10 cellular contexts compared by ENCODE assay signal in the genomic region with DNA sequence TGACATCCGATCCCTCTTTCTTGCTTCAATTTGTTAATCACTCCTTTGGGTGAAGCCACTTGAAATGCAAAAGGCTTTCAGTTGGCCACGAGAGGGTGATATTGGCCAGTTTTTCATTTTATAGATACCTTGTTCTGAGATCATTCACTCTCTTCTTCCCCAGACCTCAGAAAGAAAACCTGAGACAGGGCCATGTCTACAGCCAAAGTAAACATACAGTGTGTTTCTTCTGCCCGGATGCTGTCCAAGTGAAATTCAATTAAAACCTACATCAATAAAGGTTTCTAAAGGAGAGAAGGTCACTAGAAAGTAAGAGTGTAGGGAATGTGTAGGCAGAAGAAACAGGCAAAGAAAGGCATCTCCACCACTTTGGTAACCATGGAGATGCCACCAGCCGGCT. TPM values are rescaled to one million over a fixed set of nuclear protein-coding genes. Genes with fewer than 3 reads are reported as not detected.
DNase-seq lines count a peak whose midpoint lies in the region; ATAC-seq, FAIRE-seq and TF ChIP-seq lines count a peak whose summit lies in the region.
"Had no signal": no experiment of that assay in that cellular context is flagged by ENCODE, and none has a peak within 500 bp of the region (broad histone marks: within the 10 kb centered on the region; RNA-seq: fewer than 3 reads in every experiment).

No MANE protein-coding gene starts in this region.

- no peaks in the 10 kb centered on the region for H3K27me3 ChIP-seq in ascending aorta
- peaks cover 10% of the 10 kb centered on the region for H3K27me3 ChIP-seq in gastroesophageal sphincter

- no peak for TF ChIP-seq POLR2A in gastroesophageal sphincter (IDR thresholded peaks at IDR 0.05)
- TF ChIP-seq POLR2A in GM12891 (IDR thresholded peaks at IDR 0.05; ENCODE audit: low read depth, low read length), result no peak

- intact Hi-C loops in ascending aorta (cut with DNase I), result no loop called here

- no peak for FAIRE-seq in GM12891 (lab: Jason Lieb, UNC)

- POLR2A ChIA-PET in GM10248 (lab: Yijun Ruan, JAX), result no interaction called here

- no peaks in the 10 kb centered on the region for H3K4me1 ChIP-seq in ascending aorta
- H3K4me1 ChIP-seq in gastroesophageal sphincter, result no peaks in the 10 kb centered on the region

- no peak overlapping the region for H3K27ac ChIP-seq in ascending aorta
- H3K27ac ChIP-seq in gastroesophageal sphincter, result no peak overlapping the region

- TF ChIP-seq CTCF in GM10248 (IDR thresholded peaks at IDR 0.05; ENCODE audit: control extremely low read depth, extremely low read depth, low read depth, missing control alignments) (peak; percentile 40), ascending aorta (IDR thresholded peaks at IDR 0.05) (peak in 2 of 3 experiments; percentile 15 to 49), gastroesophageal sphincter (IDR thresholded peaks at IDR 0.05) (peak in 1 of 4 experiments; percentile 19)

- CTCF ChIA-PET in GM10248 (lab: Yijun Ruan, JAX), result no interaction called here

- no peak overlapping the region for H3K4me3 ChIP-seq in ascending aorta
- H3K4me3 ChIP-seq in gastroesophageal sphincter, result no peak overlapping the region

- WGBS in gastroesophageal sphincter (ENCODE audit: low coverage in 1 of 2), 2 donors, result 29 to 31% methylated on average over 4 of the region's 4 CpGs

- no peak for TF ChIP-seq EP300 in gastroesophageal sphincter (IDR thresholded peaks at IDR 0.05)

- no peaks in the 10 kb centered on the region for H3K36me3 ChIP-seq in ascending aorta
- no peaks in the 10 kb centered on the region for H3K36me3 ChIP-seq in gastroesophageal sphincter

- DNase-seq in GM10248 (ENCODE audit: extremely low spot score) (no peak), LoVo (ENCODE audit: low spot score) (peak; percentile 50), ascending aorta (ENCODE audit: low spot score in 2 of 2) (no peak), lung microvascular endothelial cell (ENCODE audit: low read depth in 2 of 2) (peak; percentile 48), GM12891 (ENCODE audit: insufficient read length, low spot score) (no peak)
- no peak for DNase-seq in activated CD4-positive, CD25-positive, alpha-beta regulatory T cell (lab: John Stamatoyannopoulos, UW)
- DNase-seq: activated B cell treated with CpG ODN at 0.5 μM for 24 hours had no signal

- no peaks in the 10 kb centered on the region for H3K9me3 ChIP-seq in ascending aorta
- H3K9me3 ChIP-seq in gastroesophageal sphincter, result no peaks in the 10 kb centered on the region

- ATAC-seq in gastroesophageal sphincter (no peak), GM18502 (IDR thresholded peaks at IDR 0.05; ENCODE audit: poor library complexity, unreplicated experiment) (no peak)
- ATAC-seq: naive thymus-derived CD8-positive, alpha-beta T cell had no signal

TF ChIP-seq in GM12891, 5 proteins besides CTCF, POLR2A, EP300 and RAD21:
- TF ChIP-seq PAX5 (IDR thresholded peaks at IDR 0.05; ENCODE audit: insufficient read depth, low read length, severe bottlenecking) (no peak), POU2F2 (IDR thresholded peaks at IDR 0.05; ENCODE audit: low read depth, low read length) (no peak), TAF1 (IDR thresholded peaks at IDR 0.05; ENCODE audit: low read depth, low read length) (no peak), SPI1 (IDR thresholded peaks at IDR 0.05; ENCODE audit: low read depth, low read length) (no peak), POLR2AphosphoS5 (IDR thresholded peaks at IDR 0.05; ENCODE audit: low read depth, low read length) (no peak)

RNA-seq across cellular contexts. Expression of gene FMN1, which starts 39.5 kb away (rescaled TPM):
- total RNA-seq in ascending aorta, result 4.3 TPM
- under 0.01 TPM in 2 replicates for total RNA-seq in lung microvascular endothelial cell
- total RNA-seq in gastroesophageal sphincter, result 10 to 100 TPM in 2 of 4 donors, 1 to 10 TPM in 2; 5.1 to 13.3 (median 9.0) TPM
- polyA plus RNA-seq in GM12891 (2012; ENCODE audit: low read depth, missing spikeins), result 0.01 TPM

Comparison
In these comparisons a context has a peak if more than half of its experiments do, and no peak if none do; other contexts are left out.
1. DNase-seq: peak in LoVo (single experiment) and lung microvascular endothelial cell (2 of 2); none in GM10248 (single experiment), ascending aorta (0 of 2), GM12891 (single experiment) and activated CD4-positive, CD25-positive, alpha-beta regulatory T cell (0 of 4).